Comparison of ENCODE assay signal across 15 cellular contexts in genomic region chr2:12110074-12110473, GRCh38.
DNase-seq lines count a peak whose midpoint lies in the region; ATAC-seq and TF ChIP-seq lines count a peak whose summit lies in the region.
"Had no signal": no experiment of that assay in that cellular context is flagged by ENCODE, and none has a peak within 500 bp of the region (broad histone marks: within the 10 kb centered on the region; RNA-seq: fewer than 3 reads in every experiment).

No MANE protein-coding gene starts in this region.

- H3K27ac Mint-ChIP-seq in natural killer cell, result no peak overlapping the region
- H3K27ac Mint-ChIP-seq in natural killer cell treated with Interleukin-12 subunit alpha and Interleukin-12 subunit beta and Interleukin-15 and Interleukin-18, amount 100 ng/mL, for 72 hours, result no peak overlapping the region
- H3K27ac Mint-ChIP-seq in activated T-helper 1 cell treated with anti-CD3 and anti-CD28 coated beads, Interleukin-12 subunit alpha, Interleukin-12 subunit beta, Interleukin-2, Interleukin-4 antibody, amounts not matched to agents 30 ng/mL and 10 ng/mL and 1 ng/mL, durations not matched to agents 14 hours and 24 hours and 36 hours, result no peak overlapping the region
- H3K27ac Mint-ChIP-seq: dendritic cell treated with granulocyte-macrophage colony-stimulating factor and Interleukin-4, amounts not matched to agents 40 ng/mL and 50 ng/mL, for 4 days had no signal

- H3K27me3 Mint-ChIP-seq in natural killer cell (ENCODE audit: low read depth in 2 of 2), result peaks cover 7 to 21% of the 10 kb centered on the region in 2 donors
- peaks cover 10 to 16% of the 10 kb centered on the region in 2 donors for H3K27me3 Mint-ChIP-seq in natural killer cell treated with Interleukin-12 subunit alpha and Interleukin-12 subunit beta and Interleukin-15 and Interleukin-18, amount 100 ng/mL, for 72 hours
- peaks cover 13% of the 10 kb centered on the region for H3K27me3 Mint-ChIP-seq in activated T-helper 1 cell treated with anti-CD3 and anti-CD28 coated beads, Interleukin-12 subunit alpha, Interleukin-12 subunit beta, Interleukin-2, Interleukin-4 antibody, amounts not matched to agents 30 ng/mL and 10 ng/mL and 1 ng/mL, durations not matched to agents 14 hours and 24 hours and 36 hours (ENCODE audit: insufficient read depth)

- ATAC-seq in natural killer cell (peak in 1 of 3 donors; percentile 62), HG03139 (IDR thresholded peaks at IDR 0.05; ENCODE audit: unreplicated experiment) (no peak)
- no peak for ATAC-seq in natural killer cell treated with Interleukin-12 subunit alpha and Interleukin-12 subunit beta and Interleukin-15 and Interleukin-18, amount 100 ng/mL, for 72 hours
- ATAC-seq: lower lobe of right lung had no signal

- H3K4me1 Mint-ChIP-seq in natural killer cell, result peaks cover 28 to 33% of the 10 kb centered on the region in 2 donors
- peaks cover 21 to 26% of the 10 kb centered on the region in 2 donors for H3K4me1 Mint-ChIP-seq in natural killer cell treated with Interleukin-12 subunit alpha and Interleukin-12 subunit beta and Interleukin-15 and Interleukin-18, amount 100 ng/mL, for 72 hours (ENCODE audit: low read depth in 2 of 2)
- peaks cover 31% of the 10 kb centered on the region for H3K4me1 Mint-ChIP-seq in activated T-helper 1 cell treated with anti-CD3 and anti-CD28 coated beads, Interleukin-12 subunit alpha, Interleukin-12 subunit beta, Interleukin-2, Interleukin-4 antibody, amounts not matched to agents 30 ng/mL and 10 ng/mL and 1 ng/mL, durations not matched to agents 14 hours and 24 hours and 36 hours (ENCODE audit: low read depth)

- H3K27me3 ChIP-seq in dorsolateral prefrontal cortex, result peaks cover 0 to 5% (median 0%) of the 10 kb centered on the region in 45 donors
- H3K27me3 ChIP-seq: esophagus muscularis mucosa, SJSA1, transverse colon had no signal

- peak overlapping the region in 4 of 59 donors; percentile 5 to 30 (median 10) for H3K4me3 ChIP-seq in dorsolateral prefrontal cortex
- H3K4me3 ChIP-seq: esophagus muscularis mucosa, lower lobe of right lung, SJSA1, transverse colon had no signal

- TF ChIP-seq CTCF in natural killer cell (IDR thresholded peaks at IDR 0.05) (no peak), dorsolateral prefrontal cortex (IDR thresholded peaks at IDR 0.05 in 54 of 56, conservative IDR thresholded peaks at IDR 0.05 in 2 of 56; ENCODE audit: low read depth in 1 of 56, partially characterized antibody in 56 of 56) (no peak)

- H3K27ac ChIP-seq in dorsolateral prefrontal cortex, result peak overlapping the region in 1 of 59 donors; percentile 25
- H3K27ac ChIP-seq: esophagus muscularis mucosa, lower lobe of right lung, SJSA1, transverse colon had no signal

- DNase-seq in natural killer cell, result no peak
- no peak for DNase-seq in natural killer cell treated with Interleukin-12 subunit alpha and Interleukin-12 subunit beta and Interleukin-15 and Interleukin-18, amount 100 ng/mL, for 72 hours (ENCODE audit: low spot score)
- no peak for DNase-seq in activated T-helper 1 cell treated with anti-CD3 and anti-CD28 coated beads, Interleukin-12 subunit alpha, Interleukin-12 subunit beta, Interleukin-2, Interleukin-4 antibody, amounts not matched to agents 30 ng/mL and 10 ng/mL and 1 ng/mL, durations not matched to agents 14 hours and 24 hours and 36 hours (ENCODE audit: low spot score)
- peak; percentile 7 for DNase-seq in globus pallidus (ENCODE audit: low spot score)
- DNase-seq in stromal cell of bone marrow (ENCODE audit: low read depth), result peak; percentile 32
- DNase-seq in dorsolateral prefrontal cortex, result no peak
- no peak for DNase-seq in COLO668 (lab: John Stamatoyannopoulos, UW; ENCODE audit: unreplicated experiment)
- DNase-seq: DMS79 treated with DMSO at 0.1 percent for 48 hours, lower lobe of right lung, MM.1S, transverse colon had no signal

- no peaks in the 10 kb centered on the region for H3K9me3 Mint-ChIP-seq in natural killer cell
- no peaks in the 10 kb centered on the region for H3K9me3 Mint-ChIP-seq in natural killer cell treated with Interleukin-12 subunit alpha and Interleukin-12 subunit beta and Interleukin-15 and Interleukin-18, amount 100 ng/mL, for 72 hours
- H3K9me3 Mint-ChIP-seq in activated T-helper 1 cell treated with anti-CD3 and anti-CD28 coated beads, Interleukin-12 subunit alpha, Interleukin-12 subunit beta, Interleukin-2, Interleukin-4 antibody, amounts not matched to agents 30 ng/mL and 10 ng/mL and 1 ng/mL, durations not matched to agents 14 hours and 24 hours and 36 hours, result no peaks in the 10 kb centered on the region
- H3K9me3 Mint-ChIP-seq: dendritic cell treated with granulocyte-macrophage colony-stimulating factor and Interleukin-4, amounts not matched to agents 40 ng/mL and 50 ng/mL, for 4 days had no signal

- intact Hi-C loops in natural killer cell (cut with micrococcal nuclease), result no loop called here
- intact Hi-C loops in activated T-helper 1 cell treated with anti-CD3 and anti-CD28 coated beads, Interleukin-12 subunit alpha, Interleukin-12 subunit beta, Interleukin-2, Interleukin-4 antibody, amounts not matched to agents 30 ng/mL and 10 ng/mL and 1 ng/mL, durations not matched to agents 14 hours and 24 hours and 36 hours (cut with micrococcal nuclease), result no loop called here
- intact Hi-C loops in dorsolateral prefrontal cortex (cut with DNase I), result no loop called here

- H3K36me3 Mint-ChIP-seq in natural killer cell, result no peaks in the 10 kb centered on the region
- no peaks in the 10 kb centered on the region for H3K36me3 Mint-ChIP-seq in natural killer cell treated with Interleukin-12 subunit alpha and Interleukin-12 subunit beta and Interleukin-15 and Interleukin-18, amount 100 ng/mL, for 72 hours
- no peaks in the 10 kb centered on the region for H3K36me3 Mint-ChIP-seq in activated T-helper 1 cell treated with anti-CD3 and anti-CD28 coated beads, Interleukin-12 subunit alpha, Interleukin-12 subunit beta, Interleukin-2, Interleukin-4 antibody, amounts not matched to agents 30 ng/mL and 10 ng/mL and 1 ng/mL, durations not matched to agents 14 hours and 24 hours and 36 hours (ENCODE audit: low read depth)

- H3K4me3 Mint-ChIP-seq in natural killer cell, result peak overlapping the region; percentile 54
- no peak overlapping the region for H3K4me3 Mint-ChIP-seq in natural killer cell treated with Interleukin-12 subunit alpha and Interleukin-12 subunit beta and Interleukin-15 and Interleukin-18, amount 100 ng/mL, for 72 hours
- peak overlapping the region; percentile 24 for H3K4me3 Mint-ChIP-seq in activated T-helper 1 cell treated with anti-CD3 and anti-CD28 coated beads, Interleukin-12 subunit alpha, Interleukin-12 subunit beta, Interleukin-2, Interleukin-4 antibody, amounts not matched to agents 30 ng/mL and 10 ng/mL and 1 ng/mL, durations not matched to agents 14 hours and 24 hours and 36 hours
- H3K4me3 Mint-ChIP-seq: dendritic cell treated with granulocyte-macrophage colony-stimulating factor and Interleukin-4, amounts not matched to agents 40 ng/mL and 50 ng/mL, for 4 days had no signal

Comparison
In these comparisons a context has a peak if more than half of its experiments do, and no peak if none do; other contexts are left out.
1. DNase-seq: peak in globus pallidus (single experiment) and stromal cell of bone marrow (single experiment); none in natural killer cell (single experiment), natural killer cell treated with Interleukin-12 subunit alpha and Interleukin-12 subunit beta and Interleukin-15 and Interleukin-18, amount 100 ng/mL, for 72 hours (single experiment), activated T-helper 1 cell treated with anti-CD3 and anti-CD28 coated beads, Interleukin-12 subunit alpha, Interleukin-12 subunit beta, Interleukin-2, Interleukin-4 antibody, amounts not matched to agents 30 ng/mL and 10 ng/mL and 1 ng/mL, durations not matched to agents 14 hours and 24 hours and 36 hours (single experiment), dorsolateral prefrontal cortex (0 of 10) and COLO668 (single experiment).